Comparison of ENCODE assay signal across 19 cellular contexts in genomic region chr6:152309006-152309405, GRCh38.
A peak's percentile ranks its signal among the peaks of the same experiment; 100 is the strongest.
DNase-seq lines count a peak whose midpoint lies in the region; ATAC-seq and TF ChIP-seq lines count a peak whose summit lies in the region.
"Had no signal": no experiment of that assay in that cellular context is flagged by ENCODE, and none has a peak within 500 bp of the region (broad histone marks: within the 10 kb centered on the region; RNA-seq: fewer than 3 reads in every experiment).

No MANE protein-coding gene starts in this region.

- no peak overlapping the region for H4K12ac ChIP-seq in trophoblast cell (ENCODE audit: low read depth, low read length)

- H3K4me1 ChIP-seq in trophoblast cell (ENCODE audit: control insufficient read depth in 1 of 2, insufficient read depth in 2 of 2, low read length in 2 of 2) = peaks cover 0 to 2% of the 10 kb centered on the region in 2 experiments

- H3K36me3 Mint-ChIP-seq in activated naive CD8-positive, alpha-beta T cell = no peaks in the 10 kb centered on the region
- no peaks in the 10 kb centered on the region for H3K36me3 Mint-ChIP-seq in activated naive CD8-positive, alpha-beta T cell treated with anti-CD3 and anti-CD28 coated beads, Interleukin-2, amount 50 U/mL, for 24 hours (ENCODE audit: low read depth)

- H3K27ac Mint-ChIP-seq in activated naive CD8-positive, alpha-beta T cell = no peak overlapping the region
- H3K27ac Mint-ChIP-seq in activated naive CD8-positive, alpha-beta T cell treated with anti-CD3 and anti-CD28 coated beads, Interleukin-2, amount 50 U/mL, for 24 hours = no peak overlapping the region
- H3K27ac Mint-ChIP-seq: B cell, GM23338, HFFc6 had no signal

- H3F3A ChIP-seq in SU-DHL-6 (ENCODE audit: insufficient read depth) = no peaks in the 10 kb centered on the region

- WGBS in trophoblast cell (ENCODE audit: extremely low coverage, insufficient coverage, insufficient read length) = no CpG with 5 or more reads among the region's 3 CpGs

- H3K9ac ChIP-seq in SU-DHL-6 (ENCODE audit: low read length) (no peak overlapping the region), trophoblast cell (ENCODE audit: low read length) (no peak overlapping the region)
- H3K9ac ChIP-seq: BLaER1 had no signal

- H3K4me2 ChIP-seq in SU-DHL-6 (ENCODE audit: low read depth, low read length, poor library complexity, severe bottlenecking) (peak overlapping the region; percentile 29), trophoblast cell (ENCODE audit: low read length) (no peak overlapping the region)
- H3K4me2 ChIP-seq: GM23338 had no signal

- H3K36me3 ChIP-seq in SU-DHL-6 (ENCODE audit: low read length) (no peaks in the 10 kb centered on the region), trophoblast cell (ENCODE audit: control insufficient read depth in 1 of 2, insufficient read depth in 2 of 2, low read length in 2 of 2) (peaks cover 1 to 2% of the 10 kb centered on the region in 2 experiments)
- H3K36me3 ChIP-seq: BLaER1 had no signal

- peak overlapping the region; percentile 6 for H3K4me3 Mint-ChIP-seq in activated naive CD8-positive, alpha-beta T cell
- H3K4me3 Mint-ChIP-seq in activated naive CD8-positive, alpha-beta T cell treated with anti-CD3 and anti-CD28 coated beads, Interleukin-2, amount 50 U/mL, for 24 hours = no peak overlapping the region
- H3K4me3 Mint-ChIP-seq: B cell, GM23338, H9, HFFc6 had no signal

- H4K8ac ChIP-seq in trophoblast cell (ENCODE audit: low read depth, low read length) = no peak overlapping the region

- H3K9me3 ChIP-seq in SU-DHL-6 (ENCODE audit: insufficient read depth, low read length) (no peaks in the 10 kb centered on the region), trophoblast cell (ENCODE audit: insufficient read depth, low read depth, low read length) (no peaks in the 10 kb centered on the region)
- H3K9me3 ChIP-seq: BLaER1 had no signal

- H3K4me3 ChIP-seq in SU-DHL-6 (ENCODE audit: insufficient read depth, low read length, poor library complexity, severe bottlenecking) (no peak overlapping the region), trophoblast cell (ENCODE audit: low read depth, low read length) (no peak overlapping the region)
- H3K4me3 ChIP-seq: BLaER1, GM23338 had no signal

- no peak overlapping the region for H3K23ac ChIP-seq in trophoblast cell (ENCODE audit: low read length)

- H3K9me2 ChIP-seq in SU-DHL-6 (replicated peaks; ENCODE audit: insufficient read depth, low read length) = no peaks in the 10 kb centered on the region

- H3K9me3 Mint-ChIP-seq in activated naive CD8-positive, alpha-beta T cell (ENCODE audit: low read depth) = no peaks in the 10 kb centered on the region
- no peaks in the 10 kb centered on the region for H3K9me3 Mint-ChIP-seq in activated naive CD8-positive, alpha-beta T cell treated with anti-CD3 and anti-CD28 coated beads, Interleukin-2, amount 50 U/mL, for 24 hours
- H3K9me3 Mint-ChIP-seq: CD4-positive, CD25-positive, alpha-beta regulatory T cell; GM23338; H9; HFFc6 had no signal

- H3K4me1 Mint-ChIP-seq in activated naive CD8-positive, alpha-beta T cell (ENCODE audit: low read depth) = peaks cover 30% of the 10 kb centered on the region
- H3K4me1 Mint-ChIP-seq in activated naive CD8-positive, alpha-beta T cell treated with anti-CD3 and anti-CD28 coated beads, Interleukin-2, amount 50 U/mL, for 24 hours = peaks cover 17% of the 10 kb centered on the region
- H3K4me1 Mint-ChIP-seq: B cell had no signal

- no peak overlapping the region for H3K27ac ChIP-seq in SU-DHL-6 (ENCODE audit: low read depth, low read length)
- no peak overlapping the region for H3K27ac ChIP-seq in trophoblast cell (ENCODE audit: low read depth, low read length)
- H3K27ac ChIP-seq: 22Rv1, BLaER1, C4-2B had no signal

- peaks cover 2% of the 10 kb centered on the region for H3K79me1 ChIP-seq in trophoblast cell (ENCODE audit: low read length)

- H4K20me1 ChIP-seq in SU-DHL-6 (ENCODE audit: low read depth, low read length) = no peaks in the 10 kb centered on the region
- H4K20me1 ChIP-seq: BLaER1 had no signal

- no peak overlapping the region for H3K4ac ChIP-seq in trophoblast cell (ENCODE audit: low read depth, low read length)

- H4K91ac ChIP-seq in trophoblast cell (ENCODE audit: low read depth, low read length) = no peak overlapping the region

- no peak overlapping the region for H3K18ac ChIP-seq in trophoblast cell (ENCODE audit: low read length)

- no peak for DNase-seq in activated naive CD8-positive, alpha-beta T cell treated with anti-CD3 and anti-CD28 coated beads, Interleukin-2, amount 50 U/mL, for 24 hours
- DNase-seq in trophoblast cell (peak; percentile 27 to 84), SHP77 treated with DMSO at 0.1 percent for 48 hours (lab: John Stamatoyannopoulos, UW) (no peak)
- DNase-seq in stimulated activated CD4-positive, alpha-beta T cell treated with anti-CD3 and anti-CD28 coated beads, Interleukin-4, amount 100 ng/mL, for 24 hours = no peak
- DNase-seq: Calu3, COR-L47, DMS79 treated with DMSO at 0.1 percent for 48 hours, GF-D8, HFFc6 had no signal

- TF ChIP-seq CTCF in SU-DHL-6 (IDR thresholded peaks at IDR 0.05; ENCODE audit: insufficient read depth, low read length, poor library complexity, severe bottlenecking) = no peak

- H2BK5ac ChIP-seq in trophoblast cell (ENCODE audit: low read depth, low read length, poor library complexity) = no peak overlapping the region

- H2BK12ac ChIP-seq in trophoblast cell (ENCODE audit: low read length) = no peak overlapping the region

- H3K79me2 ChIP-seq in SU-DHL-6 (ENCODE audit: insufficient read depth, low read length) (no peaks in the 10 kb centered on the region), trophoblast cell (ENCODE audit: control insufficient read depth, insufficient read depth, low read length, poor library complexity) (no peaks in the 10 kb centered on the region)

- no peak overlapping the region for H3K14ac ChIP-seq in trophoblast cell (ENCODE audit: low read length)

- H2AFZ ChIP-seq in SU-DHL-6 (ENCODE audit: low read depth, low read length, severe bottlenecking) (no peak overlapping the region), trophoblast cell (ENCODE audit: insufficient read depth, low read length, poor library complexity) (no peak overlapping the region)

- no peak for ATAC-seq in activated naive CD8-positive, alpha-beta T cell treated with anti-CD3 and anti-CD28 coated beads, Interleukin-2, amount 50 U/mL, for 24 hours
- ATAC-seq: HCT116 had no signal

- no peak overlapping the region for H2BK120ac ChIP-seq in trophoblast cell (ENCODE audit: insufficient read depth, low read length, poor library complexity)

- no peaks in the 10 kb centered on the region for H3K27me3 Mint-ChIP-seq in activated naive CD8-positive, alpha-beta T cell
- H3K27me3 Mint-ChIP-seq in activated naive CD8-positive, alpha-beta T cell treated with anti-CD3 and anti-CD28 coated beads, Interleukin-2, amount 50 U/mL, for 24 hours = peaks cover 2% of the 10 kb centered on the region
- H3K27me3 Mint-ChIP-seq: B cell had no signal

- H2AK5ac ChIP-seq in trophoblast cell (ENCODE audit: low read length) = no peak overlapping the region

- H3K27me3 ChIP-seq in SU-DHL-6 (ENCODE audit: low read length) = no peaks in the 10 kb centered on the region
- no peaks in the 10 kb centered on the region for H3K27me3 ChIP-seq in trophoblast cell (ENCODE audit: insufficient read depth, low read length)
- H3K27me3 ChIP-seq: BLaER1 had no signal

Comparison
In these comparisons a context has a peak if more than half of its experiments do, and no peak if none do; other contexts are left out.
1. DNase-seq: peak in trophoblast cell (2 of 2); none in activated naive CD8-positive, alpha-beta T cell treated with anti-CD3 and anti-CD28 coated beads, Interleukin-2, amount 50 U/mL, for 24 hours (single experiment), SHP77 treated with DMSO at 0.1 percent for 48 hours (single experiment) and stimulated activated CD4-positive, alpha-beta T cell treated with anti-CD3 and anti-CD28 coated beads, Interleukin-4, amount 100 ng/mL, for 24 hours (single experiment).